Comparison of ENCODE assay signal across 13 cellular contexts in genomic region chr15:31555022-31555421, GRCh38.
"Had no signal": no experiment of that assay in that cellular context is flagged by ENCODE, and none has a peak within 500 bp of the region (broad histone marks: within the 10 kb centered on the region; RNA-seq: fewer than 3 reads in every experiment).

No MANE protein-coding gene starts in this region.

- H3K27me3 ChIP-seq: brain microvascular endothelial cell, colonic mucosa, ovary had no signal

- DNase-seq: colonic mucosa; foreskin melanocyte; kidney; left colon; mucosa of descending colon; natural killer cell; stimulated activated CD4-positive, alpha-beta T cell treated with anti-CD3 and anti-CD28 coated beads, Interleukin-2, amount 100 ng/mL, for 24 hours; stimulated activated CD4-positive, alpha-beta T cell treated with anti-CD3 and anti-CD28 coated beads, Interleukin-4, amount 100 ng/mL, for 4 hours; stimulated activated naive B cell treated with anti-CD40 and anti-IgM and Interleukin-4, amounts not matched to agents 10 μg/mL and 1 μg/mL and 100 μg/mL, for 72 hours; stimulated activated naive CD8-positive, alpha-beta T cell treated with anti-CD3 and anti-CD28 coated beads, Interleukin-15, amount 100 ng/mL, for 72 hours had no signal

- H3K4me1 ChIP-seq: colonic mucosa had no signal

- H3K36me3 ChIP-seq: brain microvascular endothelial cell, colonic mucosa, ovary had no signal

- H3K9me3 ChIP-seq: colonic mucosa, mucosa of descending colon, ovary had no signal

- ATAC-seq: left colon; stimulated activated naive B cell treated with anti-CD40 and anti-IgM and Interleukin-4, amounts not matched to agents 10 μg/mL and 1 μg/mL and 100 μg/mL, for 72 hours; stimulated activated naive CD8-positive, alpha-beta T cell treated with anti-CD3 and anti-CD28 coated beads, Interleukin-15, amount 100 ng/mL, for 72 hours had no signal

- H3K4me3 ChIP-seq: colonic mucosa, mucosa of descending colon, ovary, skin epidermis had no signal

- H3K27ac ChIP-seq: brain microvascular endothelial cell, colonic mucosa, ovary had no signal
